ENCODE assay signal across 9 cellular contexts in the genomic region with DNA sequence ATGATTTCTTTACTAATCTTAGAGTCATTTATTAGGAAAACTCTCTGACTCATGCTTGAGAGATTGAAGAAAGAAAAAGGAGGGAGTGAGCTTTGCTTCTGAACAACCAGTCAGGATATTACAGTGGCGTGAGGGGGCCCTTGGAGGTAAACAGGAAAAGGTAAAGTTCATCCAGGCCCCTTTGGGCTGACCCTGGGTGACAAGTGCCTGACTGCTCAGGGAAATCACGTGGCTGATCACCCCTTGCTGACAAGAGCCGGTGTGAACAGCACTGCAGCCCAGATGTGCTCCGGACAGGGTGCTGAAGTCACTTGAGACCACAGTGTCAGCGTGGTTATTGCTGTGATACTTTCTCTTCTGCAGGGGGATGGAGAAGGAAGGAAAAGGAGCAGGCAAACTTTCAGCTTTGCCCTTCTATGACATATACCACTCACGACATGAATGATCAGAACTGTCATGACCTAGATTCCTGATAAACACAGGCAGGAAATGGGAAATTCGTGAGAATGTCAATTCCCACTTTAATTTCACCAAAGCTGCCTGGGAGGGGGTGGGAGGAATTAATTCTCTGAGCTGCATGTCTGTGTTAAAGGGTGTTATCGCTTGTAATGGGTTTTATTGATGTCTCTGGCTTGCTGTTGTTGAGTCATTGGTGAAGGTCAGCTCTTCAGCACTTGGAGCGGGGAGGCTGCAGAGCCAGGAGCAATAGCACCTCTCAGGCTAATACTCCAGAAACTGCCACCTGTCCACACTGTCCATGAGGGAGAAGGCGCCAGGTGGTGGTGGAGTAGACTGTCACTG.
DNase-seq lines count a peak whose midpoint lies in the region; ATAC-seq and TF ChIP-seq lines count a peak whose summit lies in the region.
"Had no signal": no experiment of that assay in that cellular context is flagged by ENCODE, and none has a peak within 500 bp of the region (broad histone marks: within the 10 kb centered on the region; RNA-seq: fewer than 3 reads in every experiment).

No MANE protein-coding gene starts in this region.

- no peak for ATAC-seq in HG03571 (IDR thresholded peaks at IDR 0.05; ENCODE audit: unreplicated experiment)

- H3K4me3 Mint-ChIP-seq in activated CD4-positive, alpha-beta T cell treated with anti-CD3 and anti-CD28 coated beads, Interleukin-2, amount 10 ng/mL, durations not matched to agents 24 days and 14 days: no peak overlapping the region
- H3K4me3 Mint-ChIP-seq in activated CD4-positive, alpha-beta memory T cell treated with anti-CD3 and anti-CD28 coated beads, Interleukin-2, amount 10 ng/mL, durations not matched to agents 7 days and 5 days: no peak overlapping the region
- H3K4me3 Mint-ChIP-seq in chondrocyte (ENCODE audit: unreplicated experiment): no peak overlapping the region

- H3K36me3 Mint-ChIP-seq in activated CD4-positive, alpha-beta T cell treated with anti-CD3 and anti-CD28 coated beads, Interleukin-2, amount 10 ng/mL, durations not matched to agents 24 days and 14 days (ENCODE audit: low read depth): peaks cover 88% of the 10 kb centered on the region
- H3K36me3 Mint-ChIP-seq in activated CD4-positive, alpha-beta memory T cell treated with anti-CD3 and anti-CD28 coated beads, Interleukin-2, amount 10 ng/mL, durations not matched to agents 7 days and 5 days (ENCODE audit: low read depth): peaks cover 92% of the 10 kb centered on the region
- no peaks in the 10 kb centered on the region for H3K36me3 Mint-ChIP-seq in chondrocyte (ENCODE audit: low read depth)

- peak overlapping the region; percentile 64 for H3K27ac Mint-ChIP-seq in activated CD4-positive, alpha-beta T cell treated with anti-CD3 and anti-CD28 coated beads, Interleukin-2, amount 10 ng/mL, durations not matched to agents 24 days and 14 days
- H3K27ac Mint-ChIP-seq in activated CD4-positive, alpha-beta memory T cell treated with anti-CD3 and anti-CD28 coated beads, Interleukin-2, amount 10 ng/mL, durations not matched to agents 7 days and 5 days: peak overlapping the region; percentile 74
- no peak overlapping the region for H3K27ac Mint-ChIP-seq in chondrocyte (ENCODE audit: unreplicated experiment)

- DNase-seq in activated CD4-positive, alpha-beta T cell treated with anti-CD3 and anti-CD28 coated beads, Interleukin-2, amount 10 ng/mL, durations not matched to agents 24 days and 14 days: no peak
- no peak for DNase-seq in activated CD4-positive, alpha-beta T cell treated with anti-CD3 and anti-CD28 coated beads for 4 hours
- DNase-seq in activated CD4-positive, alpha-beta memory T cell treated with anti-CD3 and anti-CD28 coated beads, Interleukin-2, amount 10 ng/mL, durations not matched to agents 7 days and 5 days: peak; percentile 28
- DNase-seq in lung microvascular endothelial cell (ENCODE audit: low read depth in 2 of 2) (peak; percentile 22 to 49), NCI-H2029 (lab: John Stamatoyannopoulos, UW) (no peak), chondrocyte (ENCODE audit: low spot score) (no peak)
- DNase-seq in stimulated activated CD8-positive, alpha-beta memory T cell treated with anti-CD3 and anti-CD28 coated beads, Interleukin-7, amount 100 ng/mL, for 4 hours (ENCODE audit: low read depth in 2 of 2): peak; percentile 21 to 39
- DNase-seq: glutamatergic neuron had no signal

- POLR2A ChIA-PET in activated CD4-positive, alpha-beta memory T cell treated with anti-CD3 and anti-CD28 coated beads, Interleukin-2, amount 10 ng/mL, durations not matched to agents 7 days and 5 days (lab: Charles Lee): no interaction called here

- no peaks in the 10 kb centered on the region for H3K27me3 Mint-ChIP-seq in activated CD4-positive, alpha-beta T cell treated with anti-CD3 and anti-CD28 coated beads, Interleukin-2, amount 10 ng/mL, durations not matched to agents 24 days and 14 days
- no peaks in the 10 kb centered on the region for H3K27me3 Mint-ChIP-seq in activated CD4-positive, alpha-beta memory T cell treated with anti-CD3 and anti-CD28 coated beads, Interleukin-2, amount 10 ng/mL, durations not matched to agents 7 days and 5 days
- H3K27me3 Mint-ChIP-seq in chondrocyte (ENCODE audit: low read depth): no peaks in the 10 kb centered on the region

- CTCF ChIA-PET in activated CD4-positive, alpha-beta memory T cell treated with anti-CD3 and anti-CD28 coated beads, Interleukin-2, amount 10 ng/mL, durations not matched to agents 7 days and 5 days (lab: Charles Lee): no interaction called here

- intact Hi-C loops in activated CD4-positive, alpha-beta T cell treated with anti-CD3 and anti-CD28 coated beads, Interleukin-2, amount 10 ng/mL, durations not matched to agents 24 days and 14 days (cut with micrococcal nuclease): no loop called here

- TF ChIP-seq CTCF in chondrocyte (IDR thresholded peaks at IDR 0.05): no peak

- H3K4me1 Mint-ChIP-seq in activated CD4-positive, alpha-beta T cell treated with anti-CD3 and anti-CD28 coated beads, Interleukin-2, amount 10 ng/mL, durations not matched to agents 24 days and 14 days: peaks cover 17% of the 10 kb centered on the region
- peaks cover 35% of the 10 kb centered on the region for H3K4me1 Mint-ChIP-seq in activated CD4-positive, alpha-beta memory T cell treated with anti-CD3 and anti-CD28 coated beads, Interleukin-2, amount 10 ng/mL, durations not matched to agents 7 days and 5 days
- no peaks in the 10 kb centered on the region for H3K4me1 Mint-ChIP-seq in chondrocyte (ENCODE audit: low read depth)

- H3K9me3 Mint-ChIP-seq in activated CD4-positive, alpha-beta T cell treated with anti-CD3 and anti-CD28 coated beads, Interleukin-2, amount 10 ng/mL, durations not matched to agents 24 days and 14 days: no peaks in the 10 kb centered on the region
- H3K9me3 Mint-ChIP-seq in activated CD4-positive, alpha-beta memory T cell treated with anti-CD3 and anti-CD28 coated beads, Interleukin-2, amount 10 ng/mL, durations not matched to agents 7 days and 5 days: no peaks in the 10 kb centered on the region
- H3K9me3 Mint-ChIP-seq in chondrocyte (ENCODE audit: low read depth): peaks cover 3% of the 10 kb centered on the region

Comparison
In these comparisons a context has a peak if more than half of its experiments do, and no peak if none do; other contexts are left out.
1. DNase-seq: peak in activated CD4-positive, alpha-beta memory T cell treated with anti-CD3 and anti-CD28 coated beads, Interleukin-2, amount 10 ng/mL, durations not matched to agents 7 days and 5 days (single experiment), lung microvascular endothelial cell (2 of 2) and stimulated activated CD8-positive, alpha-beta memory T cell treated with anti-CD3 and anti-CD28 coated beads, Interleukin-7, amount 100 ng/mL, for 4 hours (2 of 2); none in activated CD4-positive, alpha-beta T cell treated with anti-CD3 and anti-CD28 coated beads, Interleukin-2, amount 10 ng/mL, durations not matched to agents 24 days and 14 days (single experiment), activated CD4-positive, alpha-beta T cell treated with anti-CD3 and anti-CD28 coated beads for 4 hours (0 of 2), NCI-H2029 (single experiment) and chondrocyte (single experiment).